ENCODE assay signal across 13 cellular contexts in genomic region chr5:172065431-172066065, GRCh38. TPM values are rescaled to one million over a fixed set of nuclear protein-coding genes. Genes with fewer than 3 reads are reported as not detected.
DNase-seq lines count a peak whose midpoint lies in the region; ATAC-seq and TF ChIP-seq lines count a peak whose summit lies in the region.
"Had no signal": no experiment of that assay in that cellular context is flagged by ENCODE, and none has a peak within 500 bp of the region (broad histone marks: within the 10 kb centered on the region; RNA-seq: fewer than 3 reads in every experiment).

No MANE protein-coding gene starts in this region.

- H3K27me3 Mint-ChIP-seq in activated naive CD4-positive, alpha-beta T cell treated with anti-CD3 and anti-CD28 coated beads, Interleukin-2, amount 10 ng/mL, durations not matched to agents 7 days and 5 days: no peaks in the 10 kb centered on the region
- H3K27me3 Mint-ChIP-seq in activated naive CD8-positive, alpha-beta T cell treated with anti-CD3 and anti-CD28 coated beads, Interleukin-2, amount 10 ng/mL, durations not matched to agents 7 days and 5 days: no peaks in the 10 kb centered on the region

- WGBS in testis, 2 donors: 70 to 78% methylated on average over 7 of the region's 7 CpGs

- no peak overlapping the region for H3K4me3 Mint-ChIP-seq in activated naive CD4-positive, alpha-beta T cell treated with anti-CD3 and anti-CD28 coated beads, Interleukin-2, amount 10 ng/mL, durations not matched to agents 7 days and 5 days
- peak overlapping the region; percentile 58 for H3K4me3 Mint-ChIP-seq in activated naive CD8-positive, alpha-beta T cell treated with anti-CD3 and anti-CD28 coated beads, Interleukin-2, amount 10 ng/mL, durations not matched to agents 7 days and 5 days

- H3K4me3 ChIP-seq in testis: no peak overlapping the region
- H3K4me3 ChIP-seq: SK-N-MC, skin epidermis had no signal

- peaks cover 8% of the 10 kb centered on the region for H3K4me1 ChIP-seq in testis

- TF ChIP-seq POLR2A in testis (IDR thresholded peaks at IDR 0.05): no peak

- intact Hi-C loops in testis (cut with DNase I; ENCODE audit: low total_unique reads): no loop called here

- DNase-seq in activated naive CD4-positive, alpha-beta T cell treated with anti-CD3 and anti-CD28 coated beads, Interleukin-2, amount 10 ng/mL, durations not matched to agents 7 days and 5 days: peak; percentile 13
- no peak for DNase-seq in activated naive CD4-positive, alpha-beta T cell treated with anti-CD3 and anti-CD28 coated beads, Interleukin-2, amount 50 U/mL, for 72 hours (ENCODE audit: low spot score in 2 of 2)
- DNase-seq in activated naive CD8-positive, alpha-beta T cell treated with anti-CD3 and anti-CD28 coated beads, Interleukin-2, amount 10 ng/mL, durations not matched to agents 7 days and 5 days: no peak
- DNase-seq in kidney tubule cell (ENCODE audit: low spot score) (peak; percentile 47), testis (peak; percentile 47), anterior cingulate cortex (lab: John Stamatoyannopoulos, UW) (no peak)
- no peak for DNase-seq in stimulated activated CD4-positive, alpha-beta T cell treated with anti-CD3 and anti-CD28 coated beads, Interleukin-15, amount 100 ng/mL, for 24 hours
- DNase-seq: brain microvascular endothelial cell, erythroblast, NCI-H1417 treated with DMSO at 0.1 percent for 48 hours had no signal

- H3K36me3 Mint-ChIP-seq in activated naive CD4-positive, alpha-beta T cell treated with anti-CD3 and anti-CD28 coated beads, Interleukin-2, amount 10 ng/mL, durations not matched to agents 7 days and 5 days: peaks cover 67% of the 10 kb centered on the region
- peaks cover 12 to 52% of the 10 kb centered on the region in 2 donors for H3K36me3 Mint-ChIP-seq in activated naive CD4-positive, alpha-beta T cell treated with anti-CD3 and anti-CD28 coated beads, Interleukin-2, amount 50 U/mL, for 72 hours
- peaks cover 72% of the 10 kb centered on the region for H3K36me3 Mint-ChIP-seq in activated naive CD8-positive, alpha-beta T cell treated with anti-CD3 and anti-CD28 coated beads, Interleukin-2, amount 10 ng/mL, durations not matched to agents 7 days and 5 days

- H3K9me3 ChIP-seq in testis: no peaks in the 10 kb centered on the region

- peak overlapping the region; percentile 90 for H3K27ac Mint-ChIP-seq in activated naive CD4-positive, alpha-beta T cell treated with anti-CD3 and anti-CD28 coated beads, Interleukin-2, amount 10 ng/mL, durations not matched to agents 7 days and 5 days
- H3K27ac Mint-ChIP-seq in activated naive CD4-positive, alpha-beta T cell treated with anti-CD3 and anti-CD28 coated beads, Interleukin-2, amount 50 U/mL, for 72 hours: peak overlapping the region in 1 of 2 donors; percentile 88
- peak overlapping the region; percentile 74 for H3K27ac Mint-ChIP-seq in activated naive CD8-positive, alpha-beta T cell treated with anti-CD3 and anti-CD28 coated beads, Interleukin-2, amount 10 ng/mL, durations not matched to agents 7 days and 5 days

- ATAC-seq in activated naive CD4-positive, alpha-beta T cell treated with anti-CD3 and anti-CD28 coated beads, Interleukin-2, amount 50 U/mL, for 72 hours: no peak
- no peak for ATAC-seq in activated naive CD8-positive, alpha-beta T cell treated with anti-CD3 and anti-CD28 coated beads, Interleukin-2, amount 10 ng/mL, durations not matched to agents 7 days and 5 days (ENCODE audit: low read depth)
- ATAC-seq in GM19397 (IDR thresholded peaks at IDR 0.05; ENCODE audit: unreplicated experiment): no peak

- H3K36me3 ChIP-seq in testis (ENCODE audit: low read depth, missing control alignments): peaks cover 1% of the 10 kb centered on the region

- no peaks in the 10 kb centered on the region for H3K9me3 Mint-ChIP-seq in activated naive CD4-positive, alpha-beta T cell treated with anti-CD3 and anti-CD28 coated beads, Interleukin-2, amount 10 ng/mL, durations not matched to agents 7 days and 5 days
- H3K9me3 Mint-ChIP-seq in activated naive CD4-positive, alpha-beta T cell treated with anti-CD3 and anti-CD28 coated beads, Interleukin-2, amount 50 U/mL, for 72 hours: no peaks in the 10 kb centered on the region
- no peaks in the 10 kb centered on the region for H3K9me3 Mint-ChIP-seq in activated naive CD8-positive, alpha-beta T cell treated with anti-CD3 and anti-CD28 coated beads, Interleukin-2, amount 10 ng/mL, durations not matched to agents 7 days and 5 days

- TF ChIP-seq CTCF in testis (IDR thresholded peaks at IDR 0.05): no peak

- POLR2A ChIA-PET in activated naive CD8-positive, alpha-beta T cell treated with anti-CD3 and anti-CD28 coated beads, Interleukin-2, amount 10 ng/mL, durations not matched to agents 7 days and 5 days (lab: Charles Lee): interaction anchor here (2.1 kb wide), 1 partner anchor 109 kb away, joined by 11 read pairs; no protein-coding TSS in a partner anchor

- CTCF ChIA-PET in activated naive CD4-positive, alpha-beta T cell treated with anti-CD3 and anti-CD28 coated beads, Interleukin-2, amount 10 ng/mL, durations not matched to agents 7 days and 5 days (lab: Charles Lee): interaction anchor here (1.1 to 3.8 kb wide), 3 partner anchors 56 to 152 kb away, joined by 3 to 12 read pairs (median 3); partner anchors contain the start of gene STK10

- peaks cover 61% of the 10 kb centered on the region for H3K4me1 Mint-ChIP-seq in activated naive CD4-positive, alpha-beta T cell treated with anti-CD3 and anti-CD28 coated beads, Interleukin-2, amount 10 ng/mL, durations not matched to agents 7 days and 5 days
- peaks cover 47% of the 10 kb centered on the region for H3K4me1 Mint-ChIP-seq in activated naive CD8-positive, alpha-beta T cell treated with anti-CD3 and anti-CD28 coated beads, Interleukin-2, amount 10 ng/mL, durations not matched to agents 7 days and 5 days

- H3K27me3 ChIP-seq in testis: no peaks in the 10 kb centered on the region
- H3K27me3 ChIP-seq: brain microvascular endothelial cell had no signal

- H3K27ac ChIP-seq in testis: no peak overlapping the region
- H3K27ac ChIP-seq: brain microvascular endothelial cell, SK-N-MC had no signal

RNA-seq across cellular contexts. Expression of gene FBXW11, which starts 59.1 kb away (rescaled TPM):
- 10 to 100 TPM; 40.7 to 41.7 TPM for total RNA-seq in activated naive CD4-positive, alpha-beta T cell treated with anti-CD3 and anti-CD28 coated beads, Interleukin-2, amount 50 U/mL, for 72 hours
- total RNA-seq in activated naive CD8-positive, alpha-beta T cell treated with anti-CD3 and anti-CD28 coated beads, Interleukin-2, amount 10 ng/mL, durations not matched to agents 7 days and 5 days: 10 to 100 TPM; 35.4 to 37.7 TPM
- 10 to 100 TPM; 60.6 to 61.8 TPM for total RNA-seq in testis
- polyA plus RNA-seq in testis (ENCODE audit: insufficient read depth, low read depth, low replicate concordance): 46.3 TPM

Comparison
In these comparisons a context has a peak if more than half of its experiments do, and no peak if none do; other contexts are left out.
1. DNase-seq: peak in activated naive CD4-positive, alpha-beta T cell treated with anti-CD3 and anti-CD28 coated beads, Interleukin-2, amount 10 ng/mL, durations not matched to agents 7 days and 5 days (single experiment), kidney tubule cell (single experiment) and testis (single experiment); none in activated naive CD4-positive, alpha-beta T cell treated with anti-CD3 and anti-CD28 coated beads, Interleukin-2, amount 50 U/mL, for 72 hours (0 of 2), activated naive CD8-positive, alpha-beta T cell treated with anti-CD3 and anti-CD28 coated beads, Interleukin-2, amount 10 ng/mL, durations not matched to agents 7 days and 5 days (single experiment), anterior cingulate cortex (0 of 58) and stimulated activated CD4-positive, alpha-beta T cell treated with anti-CD3 and anti-CD28 coated beads, Interleukin-15, amount 100 ng/mL, for 24 hours (single experiment).